In genomic region chr1:187928288-187928687, GRCh38 we compare ENCODE assay signal across 8 cellular contexts.
DNase-seq lines count a peak whose midpoint lies in the region; ATAC-seq and TF ChIP-seq lines count a peak whose summit lies in the region.

No MANE protein-coding gene starts in this region.

- ATAC-seq in HG03342 (IDR thresholded peaks at IDR 0.05; ENCODE audit: unreplicated experiment), result peak; percentile 44
- ATAC-seq in GM21723 (IDR thresholded peaks at IDR 0.05; ENCODE audit: unreplicated experiment), result no peak
- ATAC-seq in GM18520 (IDR thresholded peaks at IDR 0.05; ENCODE audit: unreplicated experiment), result no peak
- no peak for ATAC-seq in GM21423 (IDR thresholded peaks at IDR 0.05; ENCODE audit: unreplicated experiment)
- ATAC-seq in GM21737 (IDR thresholded peaks at IDR 0.05; ENCODE audit: unreplicated experiment), result no peak

- no peak overlapping the region for H3K4me3 ChIP-seq in astrocyte of the spinal cord (ENCODE audit: low read depth, low read length)

- TF ChIP-seq CTCF in GM12873 (IDR thresholded peaks at IDR 0.05; ENCODE audit: insufficient read depth, low read depth, low read length, missing control alignments) (peak; percentile 47), astrocyte of the spinal cord (IDR thresholded peaks at IDR 0.05; ENCODE audit: low read depth, low read length) (peak; percentile 65)

- DNase-seq in astrocyte of the spinal cord (ENCODE audit: low read depth, low spot score) (peak; percentile 57), myocyte (ENCODE audit: low read depth) (peak; percentile 37)

- in situ Hi-C loops in astrocyte of the spinal cord (cut with HindIII; ENCODE audit: low sequenced_read_pairs), result no loop called here
